Comparison of ENCODE assay signal across 8 cellular contexts in genomic region chr12:57430931-57431566, GRCh38. TPM values are rescaled to one million over a fixed set of nuclear protein-coding genes. Genes with fewer than 3 reads are reported as not detected.
DNase-seq lines count a peak whose midpoint lies in the region; ATAC-seq and TF ChIP-seq lines count a peak whose summit lies in the region.

TSS of gene R3HDM2 (minus strand) at chr12:57431043. CDS start at chr12:57310428, 120,615 bp downstream.

- peak; percentile 92 for ATAC-seq in GM18505 (IDR thresholded peaks at IDR 0.05; ENCODE audit: unreplicated experiment)
- peak; percentile 89 for ATAC-seq in HG02970 (IDR thresholded peaks at IDR 0.05; ENCODE audit: low FRiP score, unreplicated experiment)
- ATAC-seq in left ventricle myocardium superior: peak; percentile 98

- peak in 1 of 4 experiments; percentile 30 for TF ChIP-seq CTCF in prostate gland (IDR thresholded peaks at IDR 0.05)

- intact Hi-C loops in left ventricle myocardium superior (cut with micrococcal nuclease) (no loop called here), prostate gland (cut with DNase I) (no loop called here)

- H3K4me3 ChIP-seq in prostate gland: peak within 1 kb of the TSS; percentile 72 to 81

- no peaks in the 10 kb centered on the region for H3K27me3 ChIP-seq in prostate gland (replicated peaks; ENCODE audit: insufficient read depth)

- no peaks in the 10 kb centered on the region for H3K9me3 ChIP-seq in prostate gland

- WGBS in prostate gland: under 1% methylated on average over 41 of the region's 41 CpGs

- TF ChIP-seq POLR2A in GM18505 (IDR thresholded peaks at IDR 0.05; ENCODE audit: borderline replicate concordance, extremely low read depth, insufficient read depth, insufficient read length) (peak; percentile 97), prostate gland (IDR thresholded peaks at IDR 0.05) (peak; percentile 92)

- no peaks in the 10 kb centered on the region for H3K4me1 ChIP-seq in prostate gland (replicated peaks)

- H3K27ac ChIP-seq in angular gyrus (ENCODE audit: low read depth, low read length): peak within 1 kb of the TSS; percentile 84
- H3K27ac ChIP-seq in prostate gland: peak within 1 kb of the TSS; percentile 87 to 99

- DNase-seq in NCI-H187 treated with DMSO at 0.1 percent for 48 hours (lab: John Stamatoyannopoulos, UW): peak; percentile 81
- DNase-seq in T-helper 2 cell: peak; percentile 85 to 98 (median 93)
- peak; percentile 98 for DNase-seq in left ventricle myocardium superior
- DNase-seq in prostate gland (ENCODE audit: low spot score): peak; percentile 95
- peak; percentile 96 for DNase-seq in ureter (ENCODE audit: low spot score)

- H3K36me3 ChIP-seq in prostate gland: no peaks in the 10 kb centered on the region

RNA-seq across cellular contexts. Expression of gene R3HDM2, which starts in this region (rescaled TPM):
- 54.4 TPM for total RNA-seq in left ventricle myocardium superior
- total RNA-seq in prostate gland: 10 to 100 TPM; 38.7 to 80.9 TPM
- 75.3 TPM for total RNA-seq in ureter

Comparison
In these comparisons a context has a peak if more than half of its experiments do, and no peak if none do; other contexts are left out.
1. Peak in every context shown above with its lines: DNase-seq, ATAC-seq, H3K4me3 ChIP-seq and H3K27ac ChIP-seq.